ENCODE assay signal across 8 cellular contexts in genomic region chr5:155728857-155729683, GRCh38.
DNase-seq lines count a peak whose midpoint lies in the region; ATAC-seq and TF ChIP-seq lines count a peak whose summit lies in the region.

No MANE protein-coding gene starts in this region.

- H3K27ac Mint-ChIP-seq in nephron progenitor cell = no peak overlapping the region

- TF ChIP-seq CTCF in AG09309 (IDR thresholded peaks at IDR 0.05; ENCODE audit: control insufficient read depth, insufficient read depth, low read depth, low read length, missing control alignments) = no peak
- no peak for TF ChIP-seq CTCF in esophagus muscularis mucosa (IDR thresholded peaks at IDR 0.05)
- no peak for TF ChIP-seq CTCF in nephron progenitor cell (IDR thresholded peaks at IDR 0.05)
- no peak for TF ChIP-seq CTCF in GM13976 (IDR thresholded peaks at IDR 0.05; ENCODE audit: borderline replicate concordance, control extremely low read depth, extremely low read depth, insufficient read depth, missing control alignments)

- 2% methylated on average over 31 of the region's 54 CpGs for WGBS in esophagus muscularis mucosa

- H3K4me3 ChIP-seq in AG09309 (ENCODE audit: control insufficient read depth, low read depth, low read length) (peak overlapping the region; percentile 44), esophagus muscularis mucosa (peak overlapping the region; percentile 50 to 61 (median 53))

- H3K9me3 Mint-ChIP-seq in nephron progenitor cell = no peaks in the 10 kb centered on the region

- no peak overlapping the region for H3K27ac ChIP-seq in esophagus muscularis mucosa (replicated peaks in 1 of 4)

- DNase-seq in AG09309 (ENCODE audit: low read depth) (no peak), NCI-H1694 (lab: John Stamatoyannopoulos, UW) (peak; percentile 61), esophagus muscularis mucosa (ENCODE audit: extremely low spot score) (no peak), nephron progenitor cell (peak; percentile 34), 8988T (no peak), GM13976 (ENCODE audit: low spot score) (no peak)
- DNase-seq in stimulated activated CD4-positive, alpha-beta T cell treated with anti-CD3 and anti-CD28 coated beads, Interleukin-4, amount 100 ng/mL, for 4 hours = no peak

- peak overlapping the region; percentile 67 for H3K4me3 Mint-ChIP-seq in nephron progenitor cell

- H3K36me3 ChIP-seq in esophagus muscularis mucosa = no peaks in the 10 kb centered on the region

- peaks cover 0 to 81% (median 17%) of the 10 kb centered on the region in 4 donors for H3K27me3 ChIP-seq in esophagus muscularis mucosa

- no peak for ATAC-seq in HG02642 (IDR thresholded peaks at IDR 0.05; ENCODE audit: poor library complexity, unreplicated experiment)

- TF ChIP-seq EP300 in esophagus muscularis mucosa (IDR thresholded peaks at IDR 0.05) = no peak

- no peaks in the 10 kb centered on the region for H3K9me3 ChIP-seq in esophagus muscularis mucosa

- no peaks in the 10 kb centered on the region for H3K36me3 Mint-ChIP-seq in nephron progenitor cell (ENCODE audit: low read depth)

- H3K27me3 Mint-ChIP-seq in nephron progenitor cell (ENCODE audit: low read depth, poor library complexity) = peaks cover 95% of the 10 kb centered on the region

- H3K4me1 ChIP-seq in esophagus muscularis mucosa = peaks cover 4 to 29% (median 28%) of the 10 kb centered on the region in 4 donors

- TF ChIP-seq POLR2A in esophagus muscularis mucosa (IDR thresholded peaks at IDR 0.05; ENCODE audit: low read depth) = no peak

- in situ Hi-C loops in GM13976 (cut with MboI; ENCODE audit: low sequenced_read_pairs, unreplicated experiment) = no loop called here

- intact Hi-C loops in esophagus muscularis mucosa (cut with DNase I) = no loop called here

- H3K4me1 Mint-ChIP-seq in nephron progenitor cell = peaks cover 6% of the 10 kb centered on the region

Comparison
In these comparisons a context has a peak if more than half of its experiments do, and no peak if none do; other contexts are left out.
1. DNase-seq: peak in NCI-H1694 (single experiment) and nephron progenitor cell (single experiment); none in AG09309 (single experiment), esophagus muscularis mucosa (single experiment), 8988T (single experiment), stimulated activated CD4-positive, alpha-beta T cell treated with anti-CD3 and anti-CD28 coated beads, Interleukin-4, amount 100 ng/mL, for 4 hours (0 of 2) and GM13976 (single experiment).